Comparison of ENCODE assay signal across 15 cellular contexts in the genomic region with DNA sequence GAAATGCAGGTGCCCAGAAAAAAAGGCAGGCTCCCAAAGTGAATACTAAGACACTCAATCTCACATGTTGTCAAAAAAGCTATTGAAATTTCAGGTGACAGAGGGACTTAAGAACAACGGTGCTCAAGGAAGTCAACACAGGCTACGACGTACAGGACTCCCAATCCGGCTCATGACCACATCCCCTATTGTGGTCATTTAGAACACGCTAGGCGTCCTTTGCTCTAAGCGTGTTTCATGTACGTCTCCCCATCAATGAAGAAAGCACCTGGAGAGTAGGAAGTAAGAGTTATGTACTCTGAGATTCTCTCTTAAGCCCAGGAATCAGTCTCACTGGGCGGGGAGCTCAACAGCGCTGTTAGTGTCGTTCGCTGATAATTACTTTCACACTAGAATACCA.
DNase-seq lines count a peak whose midpoint lies in the region; ATAC-seq and TF ChIP-seq lines count a peak whose summit lies in the region.
"Had no signal": no experiment of that assay in that cellular context is flagged by ENCODE, and none has a peak within 500 bp of the region (broad histone marks: within the 10 kb centered on the region; RNA-seq: fewer than 3 reads in every experiment).

No MANE protein-coding gene starts in this region.

- peaks cover 3% of the 10 kb centered on the region for H4K20me1 ChIP-seq in GM23338 (replicated peaks; ENCODE audit: insufficient read depth)

- intact Hi-C loops in CD8-positive, alpha-beta T cell (cut with DNase I, micrococcal nuclease), result no loop called here
- intact Hi-C loops in mucosa of descending colon (cut with DNase I, micrococcal nuclease), result no loop called here

- peaks cover 82% of the 10 kb centered on the region for H3K79me2 ChIP-seq in GM23338 (replicated peaks; ENCODE audit: insufficient read depth)

- peak overlapping the region; percentile 29 for H3K4me3 Mint-ChIP-seq in CD8-positive, alpha-beta T cell
- no peak overlapping the region for H3K4me3 Mint-ChIP-seq in GM23338
- H3K4me3 Mint-ChIP-seq in T-helper 1 cell treated with Interleukin-12 subunit alpha and Interleukin-12 subunit beta and Interleukin-4 antibody, amounts not matched to agents 30 μg/mL and 1 μg/mL, for 36 hours, result no peak overlapping the region
- H3K4me3 Mint-ChIP-seq in memory B cell, result peak overlapping the region; percentile 18
- H3K4me3 Mint-ChIP-seq: activated naive CD4-positive, alpha-beta T cell treated with anti-CD3 and anti-CD28 coated beads, Interleukin-2, amount 50 U/mL, for 24 hours had no signal

- peaks cover 14% of the 10 kb centered on the region for H3K4me1 Mint-ChIP-seq in CD8-positive, alpha-beta T cell (ENCODE audit: low read depth)
- H3K4me1 Mint-ChIP-seq in GM23338 (peaks cover 38% of the 10 kb centered on the region), memory B cell (peaks cover 2% of the 10 kb centered on the region)
- H3K4me1 Mint-ChIP-seq in T-helper 1 cell treated with Interleukin-12 subunit alpha and Interleukin-12 subunit beta and Interleukin-4 antibody, amounts not matched to agents 30 μg/mL and 1 μg/mL, for 36 hours (ENCODE audit: low read depth), result peaks cover 10% of the 10 kb centered on the region

- H3K27ac Mint-ChIP-seq in CD8-positive, alpha-beta T cell, result no peak overlapping the region
- H3K27ac Mint-ChIP-seq in GM23338 (no peak overlapping the region), memory B cell (no peak overlapping the region)
- H3K27ac Mint-ChIP-seq in T-helper 1 cell treated with Interleukin-12 subunit alpha and Interleukin-12 subunit beta and Interleukin-4 antibody, amounts not matched to agents 30 μg/mL and 1 μg/mL, for 36 hours, result peak overlapping the region; percentile 52
- H3K27ac Mint-ChIP-seq: activated naive CD4-positive, alpha-beta T cell treated with anti-CD3 and anti-CD28 coated beads, Interleukin-2, amount 50 U/mL, for 24 hours had no signal

- H3K4me3 ChIP-seq in CD8-positive, alpha-beta T cell (ENCODE audit: low read depth, low read length), result no peak overlapping the region
- H3K4me3 ChIP-seq in GM23338, result no peak overlapping the region
- no peak overlapping the region for H3K4me3 ChIP-seq in mucosa of descending colon
- H3K4me3 ChIP-seq: tibial nerve had no signal

- H3K27ac ChIP-seq in CD8-positive, alpha-beta T cell (ENCODE audit: low read depth, low read length), result no peak overlapping the region
- H3K27ac ChIP-seq in GM23338 (ENCODE audit: low read depth), result peak overlapping the region; percentile 72; the same call in 1 of the 2 replicates
- H3K27ac ChIP-seq: tibial nerve had no signal

- CTCF ChIA-PET in CD8-positive, alpha-beta T cell (lab: Charles Lee), result interaction anchor here (0.5 to 1.6 kb wide), 2 partner anchors 72 to 105 kb away, joined by 3 to 8 read pairs; no protein-coding TSS in a partner anchor

- H3F3A ChIP-seq in GM23338 (replicated peaks; ENCODE audit: low read depth), result 0 out of 2 replicates have a peak, but pooled peaks cover 7% of the 10 kb centered on the region

- no peaks in the 10 kb centered on the region for H3K27me3 ChIP-seq in CD8-positive, alpha-beta T cell (ENCODE audit: insufficient read depth, low read length)
- no peaks in the 10 kb centered on the region for H3K27me3 ChIP-seq in GM23338 (ENCODE audit: insufficient read depth)
- H3K27me3 ChIP-seq: tibial nerve had no signal

- H3K36me3 ChIP-seq in CD8-positive, alpha-beta T cell (ENCODE audit: insufficient read depth, low read length), result no peaks in the 10 kb centered on the region
- H3K36me3 ChIP-seq in GM23338 (ENCODE audit: insufficient read depth), result no peaks in the 10 kb centered on the region
- no peaks in the 10 kb centered on the region for H3K36me3 ChIP-seq in mucosa of descending colon (ENCODE audit: low read depth)
- H3K36me3 ChIP-seq: tibial nerve had no signal

- TF ChIP-seq CTCF in CD8-positive, alpha-beta T cell (IDR thresholded peaks at IDR 0.05), result no peak
- TF ChIP-seq CTCF in GM23338 (conservative IDR thresholded peaks at IDR 0.05; ENCODE audit: low read depth in 2 of 2) (0 out of 4 replicates have a peak, but pooled peaks of 1 of the 2 experiments have one; percentile 17), mucosa of descending colon (IDR thresholded peaks at IDR 0.05) (no peak)

- no peaks in the 10 kb centered on the region for H3K9me3 ChIP-seq in CD8-positive, alpha-beta T cell (ENCODE audit: low read length)
- H3K9me3 ChIP-seq in mucosa of descending colon, result no peaks in the 10 kb centered on the region
- H3K9me3 ChIP-seq: tibial nerve had no signal

- POLR2A ChIA-PET in CD8-positive, alpha-beta T cell (lab: Charles Lee), result no interaction called here

- H3K27me3 Mint-ChIP-seq in CD8-positive, alpha-beta T cell (ENCODE audit: low read depth), result peaks cover 25% of the 10 kb centered on the region
- peaks cover 6% of the 10 kb centered on the region for H3K27me3 Mint-ChIP-seq in GM23338 (ENCODE audit: insufficient read depth, low read depth, poor library complexity)
- H3K27me3 Mint-ChIP-seq in T-helper 1 cell treated with Interleukin-12 subunit alpha and Interleukin-12 subunit beta and Interleukin-4 antibody, amounts not matched to agents 30 μg/mL and 1 μg/mL, for 36 hours (ENCODE audit: low read depth), result peaks cover 7% of the 10 kb centered on the region
- H3K27me3 Mint-ChIP-seq in memory B cell, result peaks cover 18% of the 10 kb centered on the region

- ATAC-seq in CD8-positive, alpha-beta T cell, result peak; percentile 86
- ATAC-seq in GM23338 (no peak), memory B cell (ENCODE audit: low read depth) (peak; percentile 57), mucosa of descending colon (no peak)
- ATAC-seq: activated CD4-positive, CD25-positive, alpha-beta regulatory T cell treated with anti-CD3 and anti-CD28 coated beads, Interleukin-2, amount 50 U/mL, for 24 hours; SK-N-SH treated with all-trans-retinoic acid at 6 μM for 48 hours had no signal

- H2AFZ ChIP-seq in GM23338, result no peak overlapping the region

- peaks cover 6% of the 10 kb centered on the region for H3K4me1 ChIP-seq in CD8-positive, alpha-beta T cell (ENCODE audit: insufficient read depth, low read length)
- peaks cover 33% of the 10 kb centered on the region for H3K4me1 ChIP-seq in GM23338 (ENCODE audit: insufficient read depth)
- H3K4me1 ChIP-seq in mucosa of descending colon (ENCODE audit: low read depth), result no peaks in the 10 kb centered on the region

- H3K9me3 Mint-ChIP-seq in CD8-positive, alpha-beta T cell, result peaks cover 3% of the 10 kb centered on the region
- peaks cover 4% of the 10 kb centered on the region; the same call in 2 of the 3 replicates for H3K9me3 Mint-ChIP-seq in GM23338
- peaks cover 8% of the 10 kb centered on the region for H3K9me3 Mint-ChIP-seq in T-helper 1 cell treated with Interleukin-12 subunit alpha and Interleukin-12 subunit beta and Interleukin-4 antibody, amounts not matched to agents 30 μg/mL and 1 μg/mL, for 36 hours
- H3K9me3 Mint-ChIP-seq in memory B cell, result peaks cover 3% of the 10 kb centered on the region
- H3K9me3 Mint-ChIP-seq: activated naive CD4-positive, alpha-beta T cell treated with anti-CD3 and anti-CD28 coated beads, Interleukin-2, amount 50 U/mL, for 24 hours had no signal

- peak in 5 of 7 experiments; percentile 3 to 62 (median 7) for DNase-seq in CD8-positive, alpha-beta T cell
- DNase-seq in GM23338 (ENCODE audit: low spot score) (peak; percentile 52), memory B cell (ENCODE audit: low spot score in 2 of 2) (no peak), NCI-H128 (lab: John Stamatoyannopoulos, UW; ENCODE audit: unreplicated experiment) (no peak), DMS114 treated with DMSO at 0.1 percent for 48 hours (lab: John Stamatoyannopoulos, UW; ENCODE audit: unreplicated experiment) (no peak), mucosa of descending colon (no peak), glomerular visceral epithelial cell (ENCODE audit: extremely low spot score) (no peak)
- DNase-seq: NCI-H2081 treated with DMSO at 0.1 percent for 48 hours; NK-92 treated with Interleukin-12 subunit alpha and Interleukin-12 subunit beta, amount 100 ng/mL, for 24 hours; small intestine had no signal

- H3K4me2 ChIP-seq in GM23338, result no peak overlapping the region

- H3K36me3 Mint-ChIP-seq in CD8-positive, alpha-beta T cell, result no peaks in the 10 kb centered on the region
- H3K36me3 Mint-ChIP-seq in GM23338 (ENCODE audit: low read depth), result peaks cover 10% of the 10 kb centered on the region
- H3K36me3 Mint-ChIP-seq in T-helper 1 cell treated with Interleukin-12 subunit alpha and Interleukin-12 subunit beta and Interleukin-4 antibody, amounts not matched to agents 30 μg/mL and 1 μg/mL, for 36 hours (ENCODE audit: low read depth), result no peaks in the 10 kb centered on the region
- H3K36me3 Mint-ChIP-seq in memory B cell, result no peaks in the 10 kb centered on the region
- H3K36me3 Mint-ChIP-seq: activated naive CD4-positive, alpha-beta T cell treated with anti-CD3 and anti-CD28 coated beads, Interleukin-2, amount 50 U/mL, for 24 hours had no signal

- no peaks in the 10 kb centered on the region for H3K9me2 ChIP-seq in GM23338 (ENCODE audit: insufficient read depth)

TF ChIP-seq in GM23338, 12 proteins besides CTCF, POLR2A, EP300 and RAD21 (continues in another document):
- no peak for TF ChIP-seq NANOG (IDR thresholded peaks at IDR 0.05; ENCODE audit: borderline replicate concordance)

Comparison
In these comparisons a context has a peak if more than half of its experiments do, and no peak if none do; other contexts are left out.
1. ATAC-seq: peak in CD8-positive, alpha-beta T cell (single experiment) and memory B cell (single experiment); none in GM23338 (single experiment) and mucosa of descending colon (single experiment).
2. DNase-seq: peak in CD8-positive, alpha-beta T cell (5 of 7) and GM23338 (single experiment); none in memory B cell (0 of 2), NCI-H128 (single experiment), DMS114 treated with DMSO at 0.1 percent for 48 hours (single experiment), mucosa of descending colon (0 of 3) and glomerular visceral epithelial cell (single experiment).
3. H3K4me3 Mint-ChIP-seq: peak in CD8-positive, alpha-beta T cell (single experiment) and memory B cell (single experiment); none in GM23338 (single experiment) and T-helper 1 cell treated with Interleukin-12 subunit alpha and Interleukin-12 subunit beta and Interleukin-4 antibody, amounts not matched to agents 30 μg/mL and 1 μg/mL, for 36 hours (single experiment).